In genomic region chrX:66900886-66901285, GRCh38 we compare ENCODE assay signal across 22 cellular contexts.
DNase-seq lines count a peak whose midpoint lies in the region; ATAC-seq, FAIRE-seq and TF ChIP-seq lines count a peak whose summit lies in the region.
"Had no signal": no experiment of that assay in that cellular context is flagged by ENCODE, and none has a peak within 500 bp of the region (broad histone marks: within the 10 kb centered on the region; RNA-seq: fewer than 3 reads in every experiment).

No MANE protein-coding gene starts in this region.

- H3K79me2 ChIP-seq in H9 (ENCODE audit: insufficient read depth, low read length), result no peaks in the 10 kb centered on the region

- no peak overlapping the region for H2BK12ac ChIP-seq in H9 (ENCODE audit: insufficient read length, low read depth, low read length)

- peak overlapping the region; percentile 69 for H3K27ac ChIP-seq in VCaP
- no peak overlapping the region for H3K27ac ChIP-seq in right lobe of liver
- H3K27ac ChIP-seq in H9 (ENCODE audit: insufficient read length, low read depth, low read length), result no peak overlapping the region
- H3K27ac ChIP-seq: BLaER1, GM23248 had no signal

- no peak overlapping the region for H4K91ac ChIP-seq in H9 (ENCODE audit: insufficient read length, low read depth, low read length)

- no peak for TF ChIP-seq CTCF in VCaP (conservative IDR thresholded peaks at IDR 0.05)
- TF ChIP-seq CTCF in right lobe of liver (IDR thresholded peaks at IDR 0.05), result no peak
- no peak for TF ChIP-seq CTCF in H9 (conservative IDR thresholded peaks at IDR 0.05)

- H3K4me3 Mint-ChIP-seq in H9, result no peak overlapping the region
- H3K4me3 Mint-ChIP-seq: B cell; CD4-positive, CD25-positive, alpha-beta regulatory T cell; CD8-positive, alpha-beta T cell had no signal

- H4K5ac ChIP-seq in H9 (ENCODE audit: insufficient read length, low read depth, low read length), result no peak overlapping the region

- H4K20me1 ChIP-seq in H9 (ENCODE audit: control insufficient read depth, insufficient read depth, insufficient read length), result no peaks in the 10 kb centered on the region
- H4K20me1 ChIP-seq: BLaER1 had no signal

- peaks cover 46 to 56% of the 10 kb centered on the region in 2 experiments for H3K9me3 Mint-ChIP-seq in H9
- H3K9me3 Mint-ChIP-seq: CD8-positive, alpha-beta T cell had no signal

- no peaks in the 10 kb centered on the region for H3K36me3 ChIP-seq in right lobe of liver
- H3K36me3 ChIP-seq: BLaER1 had no signal

- no peak overlapping the region for H3K23ac ChIP-seq in H9 (ENCODE audit: insufficient read length, low read depth, low read length)

- H3K23me2 ChIP-seq in H9 (ENCODE audit: insufficient read length, low read depth, low read length, poor library complexity, severe bottlenecking), result no peaks in the 10 kb centered on the region

- H2BK15ac ChIP-seq in H9 (ENCODE audit: low read depth, low read length), result no peak overlapping the region

- H3K9ac ChIP-seq in H9 (ENCODE audit: extremely low read depth, insufficient read length, low read length), result no peak overlapping the region
- H3K9ac ChIP-seq: BLaER1, GM23248 had no signal

- H3K14ac ChIP-seq in H9 (ENCODE audit: insufficient read depth, low read length), result no peak overlapping the region

- no peaks in the 10 kb centered on the region for H3K79me1 ChIP-seq in H9 (ENCODE audit: insufficient read depth, low read depth, low read length, poor library complexity, severe bottlenecking)

- no peak overlapping the region for H4K8ac ChIP-seq in H9 (replicated peaks; ENCODE audit: insufficient read length, low read depth, low read length)

- no peak overlapping the region for H3K56ac ChIP-seq in H9 (ENCODE audit: insufficient read length, low read depth, low read length)

- peak; percentile 57 to 77 (median 64) for ATAC-seq in right lobe of liver
- ATAC-seq: CD8-positive, alpha-beta T cell; GM12878; HCT116 had no signal

- H3K27me3 ChIP-seq in right lobe of liver, result no peaks in the 10 kb centered on the region
- no peaks in the 10 kb centered on the region for H3K27me3 ChIP-seq in H9 (ENCODE audit: insufficient read depth, low read length)

- H2BK20ac ChIP-seq in H9 (ENCODE audit: low read depth, low read length, poor library complexity, severe bottlenecking), result no peak overlapping the region

- no peak overlapping the region for H2AFZ ChIP-seq in H9 (ENCODE audit: low read length)
- H2AFZ ChIP-seq: GM23248 had no signal

- peak; percentile 10 for FAIRE-seq in colon (lab: Jason Lieb, UNC)
- FAIRE-seq: A204.1, GM12878, GM19239, H1 had no signal

- no peak overlapping the region for H3K18ac ChIP-seq in H9 (ENCODE audit: insufficient read length, low read depth, low read length)

- no peaks in the 10 kb centered on the region; the same call in 1 of the 2 replicates for H3K27me3 Mint-ChIP-seq in H9 (ENCODE audit: low read depth)
- H3K27me3 Mint-ChIP-seq: B cell; CD4-positive, CD25-positive, alpha-beta regulatory T cell had no signal

- no peak for TF ChIP-seq POLR2A in right lobe of liver (IDR thresholded peaks at IDR 0.05)

- H2BK120ac ChIP-seq in H9 (ENCODE audit: low read depth, low read length, poor library complexity, severe bottlenecking), result no peak overlapping the region

- no peak overlapping the region for H3K4me3 ChIP-seq in right lobe of liver
- H3K4me3 ChIP-seq: BLaER1, GM12878, GM23248 had no signal

- DNase-seq in right lobe of liver, result no peak
- DNase-seq in NCI-H2196 treated with DMSO at 0.1 percent for 48 hours (lab: John Stamatoyannopoulos, UW; ENCODE audit: unreplicated experiment), result no peak
- no peak for DNase-seq in H9
- no peak for DNase-seq in DMS153 treated with DMSO at 0.1 percent for 48 hours (lab: John Stamatoyannopoulos, UW; ENCODE audit: unreplicated experiment)
- DNase-seq: Caco-2; CD4-positive, CD25-positive, alpha-beta regulatory T cell; CD8-positive, alpha-beta T cell; DMS153; DMS79; EL; GDM1; GM23248; H7 had no signal

- H3K36me3 Mint-ChIP-seq in H9 (ENCODE audit: insufficient read depth in 1 of 3, low read depth in 3 of 3), result peaks cover 0 to 2% (median 0%) of the 10 kb centered on the region in 3 experiments; a peak in 3 of 7 replicates
- H3K36me3 Mint-ChIP-seq: CD4-positive, CD25-positive, alpha-beta regulatory T cell; CD8-positive, alpha-beta T cell had no signal

- intact Hi-C loops in right lobe of liver (cut with DNase I), result no loop called here

- no peak overlapping the region for H3K4me2 ChIP-seq in H9 (ENCODE audit: insufficient read depth, insufficient read length, low read length)
- H3K4me2 ChIP-seq: BLaER1 had no signal

- no peak overlapping the region for H2AK5ac ChIP-seq in H9 (ENCODE audit: insufficient read length, low read length)

- H2BK5ac ChIP-seq in H9 (ENCODE audit: insufficient read length, low read length), result no peak overlapping the region

- no peak overlapping the region for H3K4ac ChIP-seq in H9 (ENCODE audit: low read depth, low read length)

- H3K4me1 ChIP-seq in right lobe of liver, result peaks cover 0 to 5% (median 0%) of the 10 kb centered on the region in 4 donors
- no peaks in the 10 kb centered on the region for H3K4me1 ChIP-seq in H9 (ENCODE audit: insufficient read depth, low read length)
- H3K4me1 ChIP-seq: BLaER1, Caco-2 had no signal

- no peaks in the 10 kb centered on the region for H3K4me1 Mint-ChIP-seq in H9
- H3K4me1 Mint-ChIP-seq: B cell; CD4-positive, CD25-positive, alpha-beta regulatory T cell had no signal

- H3K27ac Mint-ChIP-seq in H9, result no peak overlapping the region
- H3K27ac Mint-ChIP-seq: B cell; CD4-positive, CD25-positive, alpha-beta regulatory T cell; CD8-positive, alpha-beta T cell had no signal

- H3T11ph ChIP-seq in H9 (ENCODE audit: low read length), result no peak overlapping the region

- H3K9me3 ChIP-seq in right lobe of liver, result no peaks in the 10 kb centered on the region
- H3K9me3 ChIP-seq in H9 (ENCODE audit: control insufficient read depth, low read depth, low read length), result peaks cover 37% of the 10 kb centered on the region
- H3K9me3 ChIP-seq: BLaER1, Caco-2 had no signal
